ENCODE assay signal across 28 cellular contexts in the genomic region with DNA sequence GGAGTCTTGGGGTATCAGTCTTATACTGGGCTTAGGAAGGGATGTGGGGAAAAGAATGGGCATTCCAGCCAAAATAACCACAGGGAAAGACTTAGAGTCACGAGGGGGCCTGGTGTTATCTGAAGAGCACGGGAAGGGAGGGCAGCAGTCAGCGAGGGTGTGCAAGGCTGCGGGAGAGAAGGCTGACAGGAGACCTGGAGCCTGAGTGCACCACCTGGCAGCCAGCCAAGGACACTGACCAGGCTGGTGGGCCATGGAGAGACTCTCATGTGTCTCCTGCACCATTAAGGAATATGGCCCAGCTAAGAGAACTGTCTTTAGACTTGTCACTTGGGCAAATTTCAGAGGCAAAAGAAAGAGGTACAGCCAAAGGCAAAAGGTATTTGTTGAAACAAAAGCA.
DNase-seq lines count a peak whose midpoint lies in the region; ATAC-seq and TF ChIP-seq lines count a peak whose summit lies in the region.
"Had no signal": no experiment of that assay in that cellular context is flagged by ENCODE, and none has a peak within 500 bp of the region (broad histone marks: within the 10 kb centered on the region; RNA-seq: fewer than 3 reads in every experiment).

No MANE protein-coding gene starts in this region.

- H2AK5ac ChIP-seq in H9 (ENCODE audit: insufficient read length, low read length): no peak overlapping the region

- H3K27me3 ChIP-seq in H9 (ENCODE audit: insufficient read depth, low read length) (no peaks in the 10 kb centered on the region), lung (ENCODE audit: control insufficient read depth, insufficient read depth) (no peaks in the 10 kb centered on the region)

- CTCF ChIA-PET in activated naive CD4-positive, alpha-beta T cell treated with anti-CD3 and anti-CD28 coated beads for 36 hours (lab: Charles Lee): no interaction called here
- CTCF ChIA-PET in activated naive CD4-positive, alpha-beta T cell treated with anti-CD3 and anti-CD28 coated beads, Interleukin-2, amount 10 ng/mL, durations not matched to agents 7 days and 5 days (lab: Charles Lee): no interaction called here

- H4K20me1 ChIP-seq in H9 (ENCODE audit: control insufficient read depth, insufficient read depth, insufficient read length): no peaks in the 10 kb centered on the region

- no peak overlapping the region for H3K27ac ChIP-seq in H9 (ENCODE audit: insufficient read length, low read depth, low read length)
- no peak overlapping the region for H3K27ac ChIP-seq in lung (ENCODE audit: low read depth in 1 of 2, low read length in 1 of 2)
- H3K27ac ChIP-seq: A549, HL-60, PC-9 had no signal

- no CpG with 5 or more reads among the region's 4 CpGs for WGBS in H9 (ENCODE audit: extremely low coverage, insufficient read length, low lambda C conversion rate)
- WGBS in lung, 2 donors: 69 to 95% methylated on average over 4 of the region's 4 CpGs

- no peak overlapping the region for H4K8ac ChIP-seq in H9 (replicated peaks; ENCODE audit: insufficient read length, low read depth, low read length)

- no peak for ATAC-seq in lung (ENCODE audit: insufficient read depth, low FRiP score)
- no peak for ATAC-seq in GM21367 (IDR thresholded peaks at IDR 0.05; ENCODE audit: unreplicated experiment)
- ATAC-seq: A549, HCT116 had no signal

- no peaks in the 10 kb centered on the region for H3K27me3 Mint-ChIP-seq in activated naive CD4-positive, alpha-beta T cell treated with anti-CD3 and anti-CD28 coated beads for 36 hours (ENCODE audit: low read depth)
- H3K27me3 Mint-ChIP-seq in activated naive CD4-positive, alpha-beta T cell treated with anti-CD3 and anti-CD28 coated beads, Interleukin-2, amount 10 ng/mL, durations not matched to agents 7 days and 5 days: no peaks in the 10 kb centered on the region
- H3K27me3 Mint-ChIP-seq in H9 (ENCODE audit: low read depth): no peaks in the 10 kb centered on the region; the same call in 1 of the 2 replicates
- H3K27me3 Mint-ChIP-seq: CD4-positive, alpha-beta memory T cell; IgD-negative memory B cell had no signal

- no peaks in the 10 kb centered on the region for H3K79me1 ChIP-seq in H9 (ENCODE audit: insufficient read depth, low read depth, low read length, poor library complexity, severe bottlenecking)

- no peak overlapping the region for H3K4me3 ChIP-seq in lung
- H3K4me3 ChIP-seq: A549, PC-9 had no signal

- no peak overlapping the region for H2BK12ac ChIP-seq in H9 (ENCODE audit: insufficient read length, low read depth, low read length)

- H3K4me2 ChIP-seq in H9 (ENCODE audit: insufficient read depth, insufficient read length, low read length): no peak overlapping the region
- H3K4me2 ChIP-seq: A549, PC-9 had no signal

- H3K9me3 ChIP-seq in H9 (ENCODE audit: control insufficient read depth, low read depth, low read length) (no peaks in the 10 kb centered on the region), lung (ENCODE audit: control insufficient read depth in 2 of 2, insufficient read depth in 1 of 2, low read length in 1 of 2) (no peaks in the 10 kb centered on the region)
- H3K9me3 ChIP-seq: A549 had no signal

- no peaks in the 10 kb centered on the region for H3K79me2 ChIP-seq in H9 (ENCODE audit: insufficient read depth, low read length)

- no peaks in the 10 kb centered on the region for H3K4me1 ChIP-seq in H9 (ENCODE audit: insufficient read depth, low read length)
- H3K4me1 ChIP-seq in lung (ENCODE audit: control insufficient read depth in 2 of 2, insufficient read depth in 2 of 2, low read length in 2 of 2): no peaks in the 10 kb centered on the region

- no peak overlapping the region for H3K9ac ChIP-seq in H9 (ENCODE audit: extremely low read depth, insufficient read length, low read length)

- no peak overlapping the region for H3K4me3 Mint-ChIP-seq in activated naive CD4-positive, alpha-beta T cell treated with anti-CD3 and anti-CD28 coated beads for 36 hours
- H3K4me3 Mint-ChIP-seq in activated naive CD4-positive, alpha-beta T cell treated with anti-CD3 and anti-CD28 coated beads, Interleukin-2, amount 10 ng/mL, durations not matched to agents 7 days and 5 days: no peak overlapping the region
- H3K4me3 Mint-ChIP-seq in H9: no peak overlapping the region
- H3K4me3 Mint-ChIP-seq: CD4-positive, alpha-beta memory T cell; IgD-negative memory B cell; T-helper 1 cell treated with Interleukin-12 subunit alpha and Interleukin-12 subunit beta and Interleukin-4 antibody, amounts not matched to agents 30 μg/mL and 1 μg/mL, for 36 hours had no signal

- no peak overlapping the region for H4K5ac ChIP-seq in H9 (ENCODE audit: insufficient read length, low read depth, low read length)

- intact Hi-C loops in activated naive CD4-positive, alpha-beta T cell treated with anti-CD3 and anti-CD28 coated beads for 36 hours (cut with micrococcal nuclease): loop anchor here (10.0 kb wide), 1 partner anchor 236 kb away; no protein-coding TSS in a partner anchor

- no peak overlapping the region for H2AFZ ChIP-seq in H9 (ENCODE audit: low read length)
- H2AFZ ChIP-seq: PC-9 had no signal

- no peak for TF ChIP-seq CTCF in H9 (conservative IDR thresholded peaks at IDR 0.05)
- TF ChIP-seq CTCF in lung (IDR thresholded peaks at IDR 0.05; ENCODE audit: control extremely low read depth, extremely low read depth): no peak

- H3T11ph ChIP-seq in H9 (ENCODE audit: low read length): no peak overlapping the region

- H3K23me2 ChIP-seq in H9 (ENCODE audit: insufficient read length, low read depth, low read length, poor library complexity, severe bottlenecking): no peaks in the 10 kb centered on the region

- no peaks in the 10 kb centered on the region for H3K9me3 Mint-ChIP-seq in activated naive CD4-positive, alpha-beta T cell treated with anti-CD3 and anti-CD28 coated beads for 36 hours
- H3K9me3 Mint-ChIP-seq in activated naive CD4-positive, alpha-beta T cell treated with anti-CD3 and anti-CD28 coated beads, Interleukin-2, amount 10 ng/mL, durations not matched to agents 7 days and 5 days: no peaks in the 10 kb centered on the region
- H3K9me3 Mint-ChIP-seq in H9: no peaks in the 10 kb centered on the region
- H3K9me3 Mint-ChIP-seq: CD4-positive, alpha-beta memory T cell; IgD-negative memory B cell; T-helper 1 cell treated with Interleukin-12 subunit alpha and Interleukin-12 subunit beta and Interleukin-4 antibody, amounts not matched to agents 30 μg/mL and 1 μg/mL, for 36 hours had no signal

- H3K56ac ChIP-seq in H9 (ENCODE audit: insufficient read length, low read depth, low read length): no peak overlapping the region

- no peak overlapping the region for H3K18ac ChIP-seq in H9 (ENCODE audit: insufficient read length, low read depth, low read length)

- no peaks in the 10 kb centered on the region for H3K4me1 Mint-ChIP-seq in activated naive CD4-positive, alpha-beta T cell treated with anti-CD3 and anti-CD28 coated beads for 36 hours (ENCODE audit: low read depth)
- no peaks in the 10 kb centered on the region for H3K4me1 Mint-ChIP-seq in activated naive CD4-positive, alpha-beta T cell treated with anti-CD3 and anti-CD28 coated beads, Interleukin-2, amount 10 ng/mL, durations not matched to agents 7 days and 5 days
- peaks cover 0 to 5% of the 10 kb centered on the region in 2 experiments; a peak in 1 of 4 replicates for H3K4me1 Mint-ChIP-seq in H9
- H3K4me1 Mint-ChIP-seq: CD4-positive, alpha-beta memory T cell had no signal

- no peaks in the 10 kb centered on the region for H3K36me3 Mint-ChIP-seq in activated naive CD4-positive, alpha-beta T cell treated with anti-CD3 and anti-CD28 coated beads for 36 hours (ENCODE audit: low read depth)
- H3K36me3 Mint-ChIP-seq in activated naive CD4-positive, alpha-beta T cell treated with anti-CD3 and anti-CD28 coated beads, Interleukin-2, amount 10 ng/mL, durations not matched to agents 7 days and 5 days: no peaks in the 10 kb centered on the region
- H3K36me3 Mint-ChIP-seq in H9 (ENCODE audit: insufficient read depth in 1 of 3, low read depth in 3 of 3): no peaks in the 10 kb centered on the region
- H3K36me3 Mint-ChIP-seq: CD4-positive, alpha-beta memory T cell had no signal

- H3K36me3 ChIP-seq in lung (ENCODE audit: control insufficient read depth in 2 of 2, insufficient read depth in 2 of 2, low read length in 2 of 2): peaks cover 0 to 2% of the 10 kb centered on the region in 2 donors

- no peak overlapping the region for H3K14ac ChIP-seq in H9 (ENCODE audit: insufficient read depth, low read length)

- no peak for DNase-seq in activated naive CD4-positive, alpha-beta T cell treated with anti-CD3 and anti-CD28 coated beads for 36 hours
- no peak for DNase-seq in activated naive CD4-positive, alpha-beta T cell treated with anti-CD3 and anti-CD28 coated beads, Interleukin-2, amount 10 ng/mL, durations not matched to agents 7 days and 5 days
- no peak for DNase-seq in H9
- peak; percentile 26 for DNase-seq in NCI-H748 (lab: John Stamatoyannopoulos, UW; ENCODE audit: unreplicated experiment)
- DNase-seq in lung (ENCODE audit: low spot score): peak; percentile 16
- DNase-seq in GM19240 (ENCODE audit: insufficient read length, low spot score): no peak
- no peak for DNase-seq in DMS114 treated with DMSO at 0.1 percent for 48 hours (lab: John Stamatoyannopoulos, UW; ENCODE audit: unreplicated experiment)
- DNase-seq: AML-193; C1 segment of cervical spinal cord; CD4-positive, alpha-beta memory T cell; COR-L47; GDM1; NCI-H1048; NCI-H1417; NCI-H187 treated with DMSO at 0.1 percent for 48 hours; NCI-H2107; NCI-H446 treated with DMSO at 0.1 percent for 48 hours; NCI-H526; NK-92 treated with Interleukin-12 subunit alpha and Interleukin-12 subunit beta, amount 100 ng/mL, for 24 hours; PC-9; SHP77; SW 1271 had no signal

- H3K23ac ChIP-seq in H9 (ENCODE audit: insufficient read length, low read depth, low read length): no peak overlapping the region

- H2BK15ac ChIP-seq in H9 (ENCODE audit: low read depth, low read length): no peak overlapping the region

- H3K4ac ChIP-seq in H9 (ENCODE audit: low read depth, low read length): no peak overlapping the region

- H2BK20ac ChIP-seq in H9 (ENCODE audit: low read depth, low read length, poor library complexity, severe bottlenecking): no peak overlapping the region

- peak overlapping the region; percentile 11 for H3K27ac Mint-ChIP-seq in activated naive CD4-positive, alpha-beta T cell treated with anti-CD3 and anti-CD28 coated beads for 36 hours
- H3K27ac Mint-ChIP-seq in activated naive CD4-positive, alpha-beta T cell treated with anti-CD3 and anti-CD28 coated beads, Interleukin-2, amount 10 ng/mL, durations not matched to agents 7 days and 5 days: no peak overlapping the region
- peak overlapping the region; percentile 11 to 34 (median 22); a peak in 2 of 7 replicates for H3K27ac Mint-ChIP-seq in H9
- H3K27ac Mint-ChIP-seq: CD4-positive, alpha-beta memory T cell; IgD-negative memory B cell; T-helper 1 cell treated with Interleukin-12 subunit alpha and Interleukin-12 subunit beta and Interleukin-4 antibody, amounts not matched to agents 30 μg/mL and 1 μg/mL, for 36 hours had no signal

- H4K91ac ChIP-seq in H9 (ENCODE audit: insufficient read length, low read depth, low read length): no peak overlapping the region

- H2BK120ac ChIP-seq in H9 (ENCODE audit: low read depth, low read length, poor library complexity, severe bottlenecking): no peak overlapping the region

- no peak overlapping the region for H2BK5ac ChIP-seq in H9 (ENCODE audit: insufficient read length, low read length)

Comparison
In these comparisons a context has a peak if more than half of its experiments do, and no peak if none do; other contexts are left out.
1. DNase-seq: peak in NCI-H748 (single experiment) and lung (single experiment); none in activated naive CD4-positive, alpha-beta T cell treated with anti-CD3 and anti-CD28 coated beads for 36 hours (single experiment), activated naive CD4-positive, alpha-beta T cell treated with anti-CD3 and anti-CD28 coated beads, Interleukin-2, amount 10 ng/mL, durations not matched to agents 7 days and 5 days (single experiment), H9 (single experiment), GM19240 (single experiment) and DMS114 treated with DMSO at 0.1 percent for 48 hours (single experiment).